Comparison of ENCODE assay signal across 1 cellular context in genomic region chr20:5127859-5128409, GRCh38.
TF ChIP-seq lines count a peak whose summit lies in the region.

No MANE protein-coding gene starts in this region.

TF ChIP-seq in SK-N-SH treated with all-trans-retinoic acid at 6 μM for 48 hours, 23 proteins besides CTCF, POLR2A, EP300 and RAD21 (continued from another document):
- TF ChIP-seq TOX (CRISPR knock-in tag; IDR thresholded peaks at IDR 0.05; ENCODE audit: borderline replicate concordance) (no peak), SNAI2 (CRISPR knock-in tag; IDR thresholded peaks at IDR 0.05) (no peak), TCF4 (CRISPR knock-in tag; IDR thresholded peaks at IDR 0.05; ENCODE audit: borderline replicate concordance) (no peak), ZC3H10 (CRISPR knock-in tag; IDR thresholded peaks at IDR 0.05) (no peak), ARNTL (CRISPR knock-in tag; IDR thresholded peaks at IDR 0.05; ENCODE audit: borderline replicate concordance, low read depth) (no peak), ZNF8 (CRISPR knock-in tag; IDR thresholded peaks at IDR 0.05) (no peak), ZNF70 (CRISPR knock-in tag; IDR thresholded peaks at IDR 0.05) (no peak), POU6F1 (CRISPR knock-in tag; IDR thresholded peaks at IDR 0.05; ENCODE audit: borderline replicate concordance, low read depth) (no peak), RARB (CRISPR knock-in tag; IDR thresholded peaks at IDR 0.05) (no peak), PPARA (CRISPR knock-in tag; IDR thresholded peaks at IDR 0.05; ENCODE audit: borderline replicate concordance) (no peak), ZNF565 (CRISPR knock-in tag; conservative IDR thresholded peaks at IDR 0.05; ENCODE audit: low read depth) (no peak), BACH2 (CRISPR knock-in tag; IDR thresholded peaks at IDR 0.05; ENCODE audit: borderline replicate concordance) (no peak), CSDC2 (CRISPR knock-in tag; IDR thresholded peaks at IDR 0.05) (no peak), ISL1 (CRISPR knock-in tag; IDR thresholded peaks at IDR 0.05) (no peak), CSRNP3 (CRISPR knock-in tag; IDR thresholded peaks at IDR 0.05) (no peak)
